12 cellular contexts compared by ENCODE assay signal in the genomic region with DNA sequence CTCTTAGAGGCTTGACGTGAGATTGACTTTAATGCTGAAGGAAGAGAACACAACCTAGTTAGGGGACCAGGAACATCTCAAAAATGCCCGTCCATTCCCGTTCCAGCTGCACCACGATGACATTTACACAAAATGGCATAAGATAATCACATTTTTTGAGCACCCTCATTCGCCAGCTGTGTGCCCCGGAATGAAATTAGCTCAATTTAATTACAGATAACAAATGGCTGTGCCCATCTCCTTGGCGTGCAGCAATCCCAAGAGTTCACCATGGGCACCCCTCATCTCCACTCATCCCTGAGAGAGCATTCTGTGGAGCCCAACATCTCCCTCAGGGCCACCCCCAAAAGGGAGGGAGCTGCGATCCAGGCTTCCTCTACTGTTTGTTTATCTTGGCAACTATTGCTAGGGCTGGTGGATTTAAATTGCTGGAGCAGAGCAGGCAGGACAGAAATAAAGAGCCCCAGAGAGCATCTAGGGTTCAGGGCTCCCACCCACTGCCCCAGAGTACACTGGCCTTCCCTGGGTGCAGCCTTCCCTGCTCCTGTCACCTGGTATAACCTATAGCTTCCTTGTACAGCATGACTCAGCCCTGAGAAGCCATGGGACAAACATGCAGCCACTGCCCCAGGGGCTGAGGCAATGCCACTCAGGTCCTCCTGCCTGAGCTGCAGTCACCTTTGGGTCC.
A peak's percentile ranks its signal among the peaks of the same experiment; 100 is the strongest.
DNase-seq lines count a peak whose midpoint lies in the region; ATAC-seq and TF ChIP-seq lines count a peak whose summit lies in the region.
"Had no signal": no experiment of that assay in that cellular context is flagged by ENCODE, and none has a peak within 500 bp of the region (broad histone marks: within the 10 kb centered on the region; RNA-seq: fewer than 3 reads in every experiment).

No MANE protein-coding gene starts in this region.

- peak overlapping the region; percentile 27 for H3K9ac ChIP-seq in HUES6 (ENCODE audit: low read length)
- no peak overlapping the region for H3K9ac ChIP-seq in liver (ENCODE audit: low read depth in 1 of 2, low read length in 2 of 2)

- H3K27me3 ChIP-seq in HUES6 (ENCODE audit: control insufficient read depth, insufficient read depth, low read length) (no peaks in the 10 kb centered on the region), liver (ENCODE audit: control insufficient read depth in 4 of 4, insufficient read depth in 4 of 4, low read length in 3 of 4) (no peaks in the 10 kb centered on the region)
- H3K27me3 ChIP-seq: body of pancreas had no signal

- H3K27ac ChIP-seq in HUES6 (ENCODE audit: low read depth, low read length): no peak overlapping the region
- H3K27ac ChIP-seq in liver (ENCODE audit: low read depth in 1 of 2, low read length in 2 of 2): peak overlapping the region; percentile 36 to 42
- H3K27ac ChIP-seq: body of pancreas had no signal

- H3K4me1 Mint-ChIP-seq in stimulated activated effector memory CD8-positive, alpha-beta T cell treated with anti-CD3 and anti-CD28 coated beads, Interleukin-12 subunit alpha, Interleukin-12 subunit beta, amount 100 ng/mL, for 72 hours: peaks cover 14% of the 10 kb centered on the region

- H3K4me1 ChIP-seq in HUES6 (ENCODE audit: control insufficient read depth, insufficient read depth, low read length): peaks cover 27% of the 10 kb centered on the region; the same call in 1 of the 2 replicates
- peaks cover 0 to 5% (median 1%) of the 10 kb centered on the region in 4 donors for H3K4me1 ChIP-seq in liver (ENCODE audit: control insufficient read depth in 4 of 4, insufficient read depth in 4 of 4, low read length in 3 of 4)
- H3K4me1 ChIP-seq: body of pancreas had no signal

- H3K9me3 Mint-ChIP-seq in stimulated activated effector memory CD8-positive, alpha-beta T cell treated with anti-CD3 and anti-CD28 coated beads, Interleukin-12 subunit alpha, Interleukin-12 subunit beta, amount 100 ng/mL, for 72 hours: peaks cover 4% of the 10 kb centered on the region

- H3K4me3 ChIP-seq in HUES6 (ENCODE audit: low read depth, low read length) (no peak overlapping the region), choroid plexus epithelial cell (ENCODE audit: low read depth, low read length) (no peak overlapping the region), liver (ENCODE audit: low read depth in 1 of 3, low read length in 3 of 3) (no peak overlapping the region)
- H3K4me3 ChIP-seq: body of pancreas, lung had no signal

- no peak overlapping the region for H3K4me3 Mint-ChIP-seq in stimulated activated effector memory CD8-positive, alpha-beta T cell treated with anti-CD3 and anti-CD28 coated beads, Interleukin-12 subunit alpha, Interleukin-12 subunit beta, amount 100 ng/mL, for 72 hours
- H3K4me3 Mint-ChIP-seq: activated CD4-positive, alpha-beta T cell treated with anti-CD3 and anti-CD28 coated beads for 36 hours had no signal

- no peak overlapping the region for H3K27ac Mint-ChIP-seq in stimulated activated effector memory CD8-positive, alpha-beta T cell treated with anti-CD3 and anti-CD28 coated beads, Interleukin-12 subunit alpha, Interleukin-12 subunit beta, amount 100 ng/mL, for 72 hours
- H3K27ac Mint-ChIP-seq: activated CD4-positive, alpha-beta T cell treated with anti-CD3 and anti-CD28 coated beads for 36 hours had no signal

- WGBS in liver: 58% methylated on average over 8 of the region's 8 CpGs

- TF ChIP-seq CTCF in choroid plexus epithelial cell (conservative IDR thresholded peaks at IDR 0.05; ENCODE audit: low read depth, low read length): no peak
- TF ChIP-seq CTCF in liver (IDR thresholded peaks at IDR 0.05; ENCODE audit: low read depth, low read length, missing input control): no peak

- TF ChIP-seq RAD21 in liver (IDR thresholded peaks at IDR 0.05): peak in 1 of 2 donors; percentile 4

- peaks cover 18% of the 10 kb centered on the region for H3K9me3 ChIP-seq in HUES6 (ENCODE audit: control insufficient read depth, insufficient read depth, low read depth, low read length)
- H3K9me3 ChIP-seq in liver (ENCODE audit: control insufficient read depth in 4 of 4, low read length in 3 of 4): no peaks in the 10 kb centered on the region
- H3K9me3 ChIP-seq: body of pancreas had no signal

- no peak for ATAC-seq in HG03196 (IDR thresholded peaks at IDR 0.05; ENCODE audit: unreplicated experiment)
- ATAC-seq in stimulated activated effector memory CD8-positive, alpha-beta T cell treated with anti-CD3 and anti-CD28 coated beads, Interleukin-12 subunit alpha, Interleukin-12 subunit beta, amount 100 ng/mL, for 72 hours: no peak
- ATAC-seq: body of pancreas had no signal

- DNase-seq in A172 (ENCODE audit: low spot score) (peak; percentile 65), choroid plexus epithelial cell (ENCODE audit: low read depth) (peak; percentile 42), kidney glomerular epithelial cell (lab: John Stamatoyannopoulos, UW) (no peak)
- no peak for DNase-seq in stimulated activated effector memory CD8-positive, alpha-beta T cell treated with anti-CD3 and anti-CD28 coated beads, Interleukin-12 subunit alpha, Interleukin-12 subunit beta, amount 100 ng/mL, for 72 hours (ENCODE audit: low spot score in 2 of 2)
- DNase-seq in stimulated activated naive CD4-positive, alpha-beta T cell (lab: John Stamatoyannopoulos, UW): no peak
- DNase-seq: activated CD4-positive, alpha-beta T cell treated with anti-CD3 and anti-CD28 coated beads for 36 hours; NCI-H2227 treated with DMSO at 0.1 percent for 48 hours had no signal

- H3K36me3 ChIP-seq in HUES6 (ENCODE audit: control insufficient read depth, insufficient read depth, low read length) (no peaks in the 10 kb centered on the region), liver (ENCODE audit: control insufficient read depth in 4 of 4, insufficient read depth in 3 of 4, low read depth in 1 of 4, low read length in 3 of 4) (no peaks in the 10 kb centered on the region)

- peaks cover 4% of the 10 kb centered on the region for H3K36me3 Mint-ChIP-seq in stimulated activated effector memory CD8-positive, alpha-beta T cell treated with anti-CD3 and anti-CD28 coated beads, Interleukin-12 subunit alpha, Interleukin-12 subunit beta, amount 100 ng/mL, for 72 hours

TF ChIP-seq in liver, 16 proteins besides CTCF, POLR2A, EP300 and RAD21:
- TF ChIP-seq RXRA (IDR thresholded peaks at IDR 0.05) (peak; percentile 38 to 65), TAF1 (conservative IDR thresholded peaks at IDR 0.05) (no peak)
TF ChIP-seq in liver: peak in this region for 1.

Comparison
In these comparisons a context has a peak if more than half of its experiments do, and no peak if none do; other contexts are left out.
1. DNase-seq: peak in A172 (single experiment) and choroid plexus epithelial cell (single experiment); none in stimulated activated effector memory CD8-positive, alpha-beta T cell treated with anti-CD3 and anti-CD28 coated beads, Interleukin-12 subunit alpha, Interleukin-12 subunit beta, amount 100 ng/mL, for 72 hours (0 of 2), kidney glomerular epithelial cell (single experiment) and stimulated activated naive CD4-positive, alpha-beta T cell (0 of 6).